Comparison of ENCODE assay signal across 1 cellular context in the genomic region with DNA sequence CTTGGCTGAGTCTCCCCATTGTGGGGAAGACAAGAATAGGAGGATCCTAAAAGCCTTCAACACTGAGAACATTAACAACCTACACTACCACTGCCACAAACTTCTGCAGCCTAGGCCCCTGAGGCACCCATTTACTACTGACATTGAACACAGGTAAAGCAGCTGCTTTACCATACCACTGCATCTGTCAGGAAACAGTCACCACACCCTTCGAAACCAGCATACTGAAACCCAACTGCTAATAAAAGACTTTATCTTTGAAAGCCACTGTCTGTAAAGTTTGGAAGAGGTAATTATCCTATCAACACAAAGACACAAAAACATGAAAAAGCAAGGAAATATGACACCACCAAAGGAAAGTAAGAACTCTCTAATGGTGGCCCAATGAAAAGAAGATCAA.
TF ChIP-seq lines count a peak whose summit lies in the region.

No MANE protein-coding gene starts in this region.

TF ChIP-seq in K562, 482 proteins besides CTCF, POLR2A, EP300 and RAD21 (continued from another document and continues in another):
- TF ChIP-seq SMARCB1 (IDR thresholded peaks at IDR 0.05; ENCODE audit: insufficient read length, low read depth) (no peak), TRIM24 (IDR thresholded peaks at IDR 0.05) (peak; percentile 22 to 31; a peak in 1 of 4 replicates), SMARCA4 (IDR thresholded peaks at IDR 0.05) (peak; percentile 56; the same call in 1 of the 2 replicates), L3MBTL2 (IDR thresholded peaks at IDR 0.05) (peak; percentile 23; the same call in 1 of the 2 replicates), MYBL2 (IDR thresholded peaks at IDR 0.05; ENCODE audit: low read depth) (peak; percentile 24; the same call in 1 of the 2 replicates), MYBL2 (CRISPR knock-in tag; IDR thresholded peaks at IDR 0.05; ENCODE audit: borderline replicate concordance) (no peak), ZNF282 (CRISPR knock-in tag; IDR thresholded peaks at IDR 0.05) (no peak), SOX6 (IDR thresholded peaks at IDR 0.05) (peak; percentile 55), ZNF512 (tag; IDR thresholded peaks at IDR 0.05) (no peak), DACH1 (IDR thresholded peaks at IDR 0.05; ENCODE audit: partially characterized antibody) (no peak), MYNN (IDR thresholded peaks at IDR 0.05) (no peak), MYNN (CRISPR knock-in tag; IDR thresholded peaks at IDR 0.05) (no peak), ARID1B (IDR thresholded peaks at IDR 0.05) (peak; percentile 84), RFX1 (IDR thresholded peaks at IDR 0.05) (no peak), E2F6 (IDR thresholded peaks at IDR 0.05; ENCODE audit: borderline replicate concordance in 1 of 2, extremely low read depth in 1 of 2, insufficient read depth in 1 of 2, insufficient read length in 1 of 2, low read depth in 1 of 2, low read length in 1 of 2, poor library complexity in 1 of 2, severe bottlenecking in 1 of 2) (no peak), KDM2B (CRISPR knock-in tag; IDR thresholded peaks at IDR 0.05) (no peak), CLOCK (CRISPR knock-in tag; IDR thresholded peaks at IDR 0.05; ENCODE audit: borderline replicate concordance) (no peak), HSF4 (CRISPR knock-in tag; IDR thresholded peaks at IDR 0.05; ENCODE audit: borderline replicate concordance) (no peak), CBFA2T3 (IDR thresholded peaks at IDR 0.05) (peak; percentile 86), JUN (IDR thresholded peaks at IDR 0.05; ENCODE audit: borderline replicate concordance, low read depth, low read length) (no peak), JUN (CRISPR knock-in tag; IDR thresholded peaks at IDR 0.05; ENCODE audit: borderline replicate concordance) (no peak), MEF2A (IDR thresholded peaks at IDR 0.05; ENCODE audit: control insufficient read depth, low read depth, low read length) (peak; percentile 40; the same call in 1 of the 2 replicates)
- TF ChIP-seq, protein P1, sequence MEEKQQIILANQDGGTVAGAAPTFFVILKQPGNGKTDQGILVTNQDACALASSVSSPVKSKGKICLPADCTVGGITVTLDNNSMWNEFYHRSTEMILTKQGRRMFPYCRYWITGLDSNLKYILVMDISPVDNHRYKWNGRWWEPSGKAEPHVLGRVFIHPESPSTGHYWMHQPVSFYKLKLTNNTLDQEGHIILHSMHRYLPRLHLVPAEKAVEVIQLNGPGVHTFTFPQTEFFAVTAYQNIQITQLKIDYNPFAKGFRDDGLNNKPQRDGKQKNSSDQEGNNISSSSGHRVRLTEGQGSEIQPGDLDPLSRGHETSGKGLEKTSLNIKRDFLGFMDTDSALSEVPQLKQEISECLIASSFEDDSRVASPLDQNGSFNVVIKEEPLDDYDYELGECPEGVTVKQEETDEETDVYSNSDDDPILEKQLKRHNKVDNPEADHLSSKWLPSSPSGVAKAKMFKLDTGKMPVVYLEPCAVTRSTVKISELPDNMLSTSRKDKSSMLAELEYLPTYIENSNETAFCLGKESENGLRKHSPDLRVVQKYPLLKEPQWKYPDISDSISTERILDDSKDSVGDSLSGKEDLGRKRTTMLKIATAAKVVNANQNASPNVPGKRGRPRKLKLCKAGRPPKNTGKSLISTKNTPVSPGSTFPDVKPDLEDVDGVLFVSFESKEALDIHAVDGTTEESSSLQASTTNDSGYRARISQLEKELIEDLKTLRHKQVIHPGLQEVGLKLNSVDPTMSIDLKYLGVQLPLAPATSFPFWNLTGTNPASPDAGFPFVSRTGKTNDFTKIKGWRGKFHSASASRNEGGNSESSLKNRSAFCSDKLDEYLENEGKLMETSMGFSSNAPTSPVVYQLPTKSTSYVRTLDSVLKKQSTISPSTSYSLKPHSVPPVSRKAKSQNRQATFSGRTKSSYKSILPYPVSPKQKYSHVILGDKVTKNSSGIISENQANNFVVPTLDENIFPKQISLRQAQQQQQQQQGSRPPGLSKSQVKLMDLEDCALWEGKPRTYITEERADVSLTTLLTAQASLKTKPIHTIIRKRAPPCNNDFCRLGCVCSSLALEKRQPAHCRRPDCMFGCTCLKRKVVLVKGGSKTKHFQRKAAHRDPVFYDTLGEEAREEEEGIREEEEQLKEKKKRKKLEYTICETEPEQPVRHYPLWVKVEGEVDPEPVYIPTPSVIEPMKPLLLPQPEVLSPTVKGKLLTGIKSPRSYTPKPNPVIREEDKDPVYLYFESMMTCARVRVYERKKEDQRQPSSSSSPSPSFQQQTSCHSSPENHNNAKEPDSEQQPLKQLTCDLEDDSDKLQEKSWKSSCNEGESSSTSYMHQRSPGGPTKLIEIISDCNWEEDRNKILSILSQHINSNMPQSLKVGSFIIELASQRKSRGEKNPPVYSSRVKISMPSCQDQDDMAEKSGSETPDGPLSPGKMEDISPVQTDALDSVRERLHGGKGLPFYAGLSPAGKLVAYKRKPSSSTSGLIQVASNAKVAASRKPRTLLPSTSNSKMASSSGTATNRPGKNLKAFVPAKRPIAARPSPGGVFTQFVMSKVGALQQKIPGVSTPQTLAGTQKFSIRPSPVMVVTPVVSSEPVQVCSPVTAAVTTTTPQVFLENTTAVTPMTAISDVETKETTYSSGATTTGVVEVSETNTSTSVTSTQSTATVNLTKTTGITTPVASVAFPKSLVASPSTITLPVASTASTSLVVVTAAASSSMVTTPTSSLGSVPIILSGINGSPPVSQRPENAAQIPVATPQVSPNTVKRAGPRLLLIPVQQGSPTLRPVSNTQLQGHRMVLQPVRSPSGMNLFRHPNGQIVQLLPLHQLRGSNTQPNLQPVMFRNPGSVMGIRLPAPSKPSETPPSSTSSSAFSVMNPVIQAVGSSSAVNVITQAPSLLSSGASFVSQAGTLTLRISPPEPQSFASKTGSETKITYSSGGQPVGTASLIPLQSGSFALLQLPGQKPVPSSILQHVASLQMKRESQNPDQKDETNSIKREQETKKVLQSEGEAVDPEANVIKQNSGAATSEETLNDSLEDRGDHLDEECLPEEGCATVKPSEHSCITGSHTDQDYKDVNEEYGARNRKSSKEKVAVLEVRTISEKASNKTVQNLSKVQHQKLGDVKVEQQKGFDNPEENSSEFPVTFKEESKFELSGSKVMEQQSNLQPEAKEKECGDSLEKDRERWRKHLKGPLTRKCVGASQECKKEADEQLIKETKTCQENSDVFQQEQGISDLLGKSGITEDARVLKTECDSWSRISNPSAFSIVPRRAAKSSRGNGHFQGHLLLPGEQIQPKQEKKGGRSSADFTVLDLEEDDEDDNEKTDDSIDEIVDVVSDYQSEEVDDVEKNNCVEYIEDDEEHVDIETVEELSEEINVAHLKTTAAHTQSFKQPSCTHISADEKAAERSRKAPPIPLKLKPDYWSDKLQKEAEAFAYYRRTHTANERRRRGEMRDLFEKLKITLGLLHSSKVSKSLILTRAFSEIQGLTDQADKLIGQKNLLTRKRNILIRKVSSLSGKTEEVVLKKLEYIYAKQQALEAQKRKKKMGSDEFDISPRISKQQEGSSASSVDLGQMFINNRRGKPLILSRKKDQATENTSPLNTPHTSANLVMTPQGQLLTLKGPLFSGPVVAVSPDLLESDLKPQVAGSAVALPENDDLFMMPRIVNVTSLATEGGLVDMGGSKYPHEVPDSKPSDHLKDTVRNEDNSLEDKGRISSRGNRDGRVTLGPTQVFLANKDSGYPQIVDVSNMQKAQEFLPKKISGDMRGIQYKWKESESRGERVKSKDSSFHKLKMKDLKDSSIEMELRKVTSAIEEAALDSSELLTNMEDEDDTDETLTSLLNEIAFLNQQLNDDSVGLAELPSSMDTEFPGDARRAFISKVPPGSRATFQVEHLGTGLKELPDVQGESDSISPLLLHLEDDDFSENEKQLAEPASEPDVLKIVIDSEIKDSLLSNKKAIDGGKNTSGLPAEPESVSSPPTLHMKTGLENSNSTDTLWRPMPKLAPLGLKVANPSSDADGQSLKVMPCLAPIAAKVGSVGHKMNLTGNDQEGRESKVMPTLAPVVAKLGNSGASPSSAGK (IDR thresholded peaks at IDR 0.05) = peak; percentile 59
- TF ChIP-seq, protein P2, sequence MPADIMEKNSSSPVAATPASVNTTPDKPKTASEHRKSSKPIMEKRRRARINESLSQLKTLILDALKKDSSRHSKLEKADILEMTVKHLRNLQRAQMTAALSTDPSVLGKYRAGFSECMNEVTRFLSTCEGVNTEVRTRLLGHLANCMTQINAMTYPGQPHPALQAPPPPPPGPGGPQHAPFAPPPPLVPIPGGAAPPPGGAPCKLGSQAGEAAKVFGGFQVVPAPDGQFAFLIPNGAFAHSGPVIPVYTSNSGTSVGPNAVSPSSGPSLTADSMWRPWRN (IDR thresholded peaks at IDR 0.05; ENCODE audit: low read depth) = no peak
- TF ChIP-seq, protein P3, sequence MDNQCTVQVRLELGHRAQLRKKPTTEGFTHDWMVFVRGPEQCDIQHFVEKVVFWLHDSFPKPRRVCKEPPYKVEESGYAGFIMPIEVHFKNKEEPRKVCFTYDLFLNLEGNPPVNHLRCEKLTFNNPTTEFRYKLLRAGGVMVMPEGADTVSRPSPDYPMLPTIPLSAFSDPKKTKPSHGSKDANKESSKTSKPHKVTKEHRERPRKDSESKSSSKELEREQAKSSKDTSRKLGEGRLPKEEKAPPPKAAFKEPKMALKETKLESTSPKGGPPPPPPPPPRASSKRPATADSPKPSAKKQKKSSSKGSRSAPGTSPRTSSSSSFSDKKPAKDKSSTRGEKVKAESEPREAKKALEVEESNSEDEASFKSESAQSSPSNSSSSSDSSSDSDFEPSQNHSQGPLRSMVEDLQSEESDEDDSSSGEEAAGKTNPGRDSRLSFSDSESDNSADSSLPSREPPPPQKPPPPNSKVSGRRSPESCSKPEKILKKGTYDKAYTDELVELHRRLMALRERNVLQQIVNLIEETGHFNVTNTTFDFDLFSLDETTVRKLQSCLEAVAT (IDR thresholded peaks at IDR 0.05) = no peak
- TF ChIP-seq, protein P4, sequence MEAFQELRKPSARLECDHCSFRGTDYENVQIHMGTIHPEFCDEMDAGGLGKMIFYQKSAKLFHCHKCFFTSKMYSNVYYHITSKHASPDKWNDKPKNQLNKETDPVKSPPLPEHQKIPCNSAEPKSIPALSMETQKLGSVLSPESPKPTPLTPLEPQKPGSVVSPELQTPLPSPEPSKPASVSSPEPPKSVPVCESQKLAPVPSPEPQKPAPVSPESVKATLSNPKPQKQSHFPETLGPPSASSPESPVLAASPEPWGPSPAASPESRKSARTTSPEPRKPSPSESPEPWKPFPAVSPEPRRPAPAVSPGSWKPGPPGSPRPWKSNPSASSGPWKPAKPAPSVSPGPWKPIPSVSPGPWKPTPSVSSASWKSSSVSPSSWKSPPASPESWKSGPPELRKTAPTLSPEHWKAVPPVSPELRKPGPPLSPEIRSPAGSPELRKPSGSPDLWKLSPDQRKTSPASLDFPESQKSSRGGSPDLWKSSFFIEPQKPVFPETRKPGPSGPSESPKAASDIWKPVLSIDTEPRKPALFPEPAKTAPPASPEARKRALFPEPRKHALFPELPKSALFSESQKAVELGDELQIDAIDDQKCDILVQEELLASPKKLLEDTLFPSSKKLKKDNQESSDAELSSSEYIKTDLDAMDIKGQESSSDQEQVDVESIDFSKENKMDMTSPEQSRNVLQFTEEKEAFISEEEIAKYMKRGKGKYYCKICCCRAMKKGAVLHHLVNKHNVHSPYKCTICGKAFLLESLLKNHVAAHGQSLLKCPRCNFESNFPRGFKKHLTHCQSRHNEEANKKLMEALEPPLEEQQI (IDR thresholded peaks at IDR 0.05) = peak; percentile 62; the same call in 1 of the 2 replicates
- TF ChIP-seq, protein P5, sequence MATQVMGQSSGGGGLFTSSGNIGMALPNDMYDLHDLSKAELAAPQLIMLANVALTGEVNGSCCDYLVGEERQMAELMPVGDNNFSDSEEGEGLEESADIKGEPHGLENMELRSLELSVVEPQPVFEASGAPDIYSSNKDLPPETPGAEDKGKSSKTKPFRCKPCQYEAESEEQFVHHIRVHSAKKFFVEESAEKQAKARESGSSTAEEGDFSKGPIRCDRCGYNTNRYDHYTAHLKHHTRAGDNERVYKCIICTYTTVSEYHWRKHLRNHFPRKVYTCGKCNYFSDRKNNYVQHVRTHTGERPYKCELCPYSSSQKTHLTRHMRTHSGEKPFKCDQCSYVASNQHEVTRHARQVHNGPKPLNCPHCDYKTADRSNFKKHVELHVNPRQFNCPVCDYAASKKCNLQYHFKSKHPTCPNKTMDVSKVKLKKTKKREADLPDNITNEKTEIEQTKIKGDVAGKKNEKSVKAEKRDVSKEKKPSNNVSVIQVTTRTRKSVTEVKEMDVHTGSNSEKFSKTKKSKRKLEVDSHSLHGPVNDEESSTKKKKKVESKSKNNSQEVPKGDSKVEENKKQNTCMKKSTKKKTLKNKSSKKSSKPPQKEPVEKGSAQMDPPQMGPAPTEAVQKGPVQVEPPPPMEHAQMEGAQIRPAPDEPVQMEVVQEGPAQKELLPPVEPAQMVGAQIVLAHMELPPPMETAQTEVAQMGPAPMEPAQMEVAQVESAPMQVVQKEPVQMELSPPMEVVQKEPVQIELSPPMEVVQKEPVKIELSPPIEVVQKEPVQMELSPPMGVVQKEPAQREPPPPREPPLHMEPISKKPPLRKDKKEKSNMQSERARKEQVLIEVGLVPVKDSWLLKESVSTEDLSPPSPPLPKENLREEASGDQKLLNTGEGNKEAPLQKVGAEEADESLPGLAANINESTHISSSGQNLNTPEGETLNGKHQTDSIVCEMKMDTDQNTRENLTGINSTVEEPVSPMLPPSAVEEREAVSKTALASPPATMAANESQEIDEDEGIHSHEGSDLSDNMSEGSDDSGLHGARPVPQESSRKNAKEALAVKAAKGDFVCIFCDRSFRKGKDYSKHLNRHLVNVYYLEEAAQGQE (CRISPR knock-in tag; IDR thresholded peaks at IDR 0.05; ENCODE audit: low read depth) = no peak
